ENCODE assay signal across 2 cellular contexts in the genomic region with DNA sequence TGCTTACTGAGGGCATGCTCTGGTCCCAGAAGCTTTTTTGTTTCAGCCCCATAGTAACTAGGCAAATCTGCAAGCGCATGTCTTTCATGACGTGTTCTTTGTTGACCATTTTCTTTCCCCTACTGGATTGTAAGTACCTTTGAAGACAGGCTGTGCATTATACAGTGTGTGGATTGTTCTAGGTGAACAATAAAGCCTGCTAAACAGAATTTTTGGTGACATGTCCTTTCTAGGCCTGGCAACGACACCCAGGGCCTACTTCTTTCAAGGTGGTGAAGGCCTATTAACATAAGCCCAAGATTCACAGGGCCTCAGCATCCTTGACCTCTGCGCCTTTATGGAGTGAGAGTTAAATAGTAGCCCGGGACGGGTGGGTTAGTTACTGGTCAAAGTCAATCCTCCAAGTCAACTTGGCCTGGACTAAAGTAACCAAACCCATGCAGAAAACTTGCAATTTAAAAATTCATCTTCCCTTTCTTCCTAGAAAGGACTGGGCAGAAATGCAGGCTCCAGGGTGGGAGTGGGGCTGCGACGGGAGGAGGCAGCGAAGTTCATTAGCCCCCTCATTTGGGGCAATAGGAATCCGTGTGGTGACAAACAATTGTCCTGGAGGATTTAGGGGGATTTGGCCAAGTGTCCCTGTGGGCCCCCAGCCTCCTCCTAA.
TF ChIP-seq lines count a peak whose summit lies in the region.

No MANE protein-coding gene starts in this region.

TF ChIP-seq in HepG2, 621 proteins besides CTCF, POLR2A, EP300 and RAD21 (continues in another document):
- no peak for TF ChIP-seq CEBPB (IDR thresholded peaks at IDR 0.05; ENCODE audit: borderline replicate concordance, low read depth, low read length)
- TF ChIP-seq, protein P1, sequence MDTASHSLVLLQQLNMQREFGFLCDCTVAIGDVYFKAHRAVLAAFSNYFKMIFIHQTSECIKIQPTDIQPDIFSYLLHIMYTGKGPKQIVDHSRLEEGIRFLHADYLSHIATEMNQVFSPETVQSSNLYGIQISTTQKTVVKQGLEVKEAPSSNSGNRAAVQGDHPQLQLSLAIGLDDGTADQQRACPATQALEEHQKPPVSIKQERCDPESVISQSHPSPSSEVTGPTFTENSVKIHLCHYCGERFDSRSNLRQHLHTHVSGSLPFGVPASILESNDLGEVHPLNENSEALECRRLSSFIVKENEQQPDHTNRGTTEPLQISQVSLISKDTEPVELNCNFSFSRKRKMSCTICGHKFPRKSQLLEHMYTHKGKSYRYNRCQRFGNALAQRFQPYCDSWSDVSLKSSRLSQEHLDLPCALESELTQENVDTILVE (CRISPR knock-in tag; IDR thresholded peaks at IDR 0.05), result 0 out of 2 replicates have a peak, but pooled peaks have one; percentile 22
- 0 out of 2 replicates have a peak, but pooled peaks have one; percentile 11 for TF ChIP-seq ZNF558 (CRISPR knock-in tag; IDR thresholded peaks at IDR 0.05; ENCODE audit: borderline replicate concordance)
- 0 out of 2 replicates have a peak, but pooled peaks have one; percentile 63 for TF ChIP-seq ZNF670 (CRISPR knock-in tag; IDR thresholded peaks at IDR 0.05; ENCODE audit: borderline replicate concordance)
- 0 out of 2 replicates have a peak, but pooled peaks have one; percentile 2 for TF ChIP-seq FLYWCH1 (CRISPR knock-in tag; IDR thresholded peaks at IDR 0.05)
- 0 out of 2 replicates have a peak, but pooled peaks have one; percentile 11 for TF ChIP-seq SRY (CRISPR knock-in tag; IDR thresholded peaks at IDR 0.05)
- TF ChIP-seq, protein P2, sequence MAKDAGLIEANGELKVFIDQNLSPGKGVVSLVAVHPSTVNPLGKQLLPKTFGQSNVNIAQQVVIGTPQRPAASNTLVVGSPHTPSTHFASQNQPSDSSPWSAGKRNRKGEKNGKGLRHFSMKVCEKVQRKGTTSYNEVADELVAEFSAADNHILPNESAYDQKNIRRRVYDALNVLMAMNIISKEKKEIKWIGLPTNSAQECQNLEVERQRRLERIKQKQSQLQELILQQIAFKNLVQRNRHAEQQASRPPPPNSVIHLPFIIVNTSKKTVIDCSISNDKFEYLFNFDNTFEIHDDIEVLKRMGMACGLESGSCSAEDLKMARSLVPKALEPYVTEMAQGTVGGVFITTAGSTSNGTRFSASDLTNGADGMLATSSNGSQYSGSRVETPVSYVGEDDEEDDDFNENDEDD (CRISPR knock-in tag; IDR thresholded peaks at IDR 0.05; ENCODE audit: borderline replicate concordance), result 0 out of 2 replicates have a peak, but pooled peaks have one; percentile 6
- TF ChIP-seq, protein P3, sequence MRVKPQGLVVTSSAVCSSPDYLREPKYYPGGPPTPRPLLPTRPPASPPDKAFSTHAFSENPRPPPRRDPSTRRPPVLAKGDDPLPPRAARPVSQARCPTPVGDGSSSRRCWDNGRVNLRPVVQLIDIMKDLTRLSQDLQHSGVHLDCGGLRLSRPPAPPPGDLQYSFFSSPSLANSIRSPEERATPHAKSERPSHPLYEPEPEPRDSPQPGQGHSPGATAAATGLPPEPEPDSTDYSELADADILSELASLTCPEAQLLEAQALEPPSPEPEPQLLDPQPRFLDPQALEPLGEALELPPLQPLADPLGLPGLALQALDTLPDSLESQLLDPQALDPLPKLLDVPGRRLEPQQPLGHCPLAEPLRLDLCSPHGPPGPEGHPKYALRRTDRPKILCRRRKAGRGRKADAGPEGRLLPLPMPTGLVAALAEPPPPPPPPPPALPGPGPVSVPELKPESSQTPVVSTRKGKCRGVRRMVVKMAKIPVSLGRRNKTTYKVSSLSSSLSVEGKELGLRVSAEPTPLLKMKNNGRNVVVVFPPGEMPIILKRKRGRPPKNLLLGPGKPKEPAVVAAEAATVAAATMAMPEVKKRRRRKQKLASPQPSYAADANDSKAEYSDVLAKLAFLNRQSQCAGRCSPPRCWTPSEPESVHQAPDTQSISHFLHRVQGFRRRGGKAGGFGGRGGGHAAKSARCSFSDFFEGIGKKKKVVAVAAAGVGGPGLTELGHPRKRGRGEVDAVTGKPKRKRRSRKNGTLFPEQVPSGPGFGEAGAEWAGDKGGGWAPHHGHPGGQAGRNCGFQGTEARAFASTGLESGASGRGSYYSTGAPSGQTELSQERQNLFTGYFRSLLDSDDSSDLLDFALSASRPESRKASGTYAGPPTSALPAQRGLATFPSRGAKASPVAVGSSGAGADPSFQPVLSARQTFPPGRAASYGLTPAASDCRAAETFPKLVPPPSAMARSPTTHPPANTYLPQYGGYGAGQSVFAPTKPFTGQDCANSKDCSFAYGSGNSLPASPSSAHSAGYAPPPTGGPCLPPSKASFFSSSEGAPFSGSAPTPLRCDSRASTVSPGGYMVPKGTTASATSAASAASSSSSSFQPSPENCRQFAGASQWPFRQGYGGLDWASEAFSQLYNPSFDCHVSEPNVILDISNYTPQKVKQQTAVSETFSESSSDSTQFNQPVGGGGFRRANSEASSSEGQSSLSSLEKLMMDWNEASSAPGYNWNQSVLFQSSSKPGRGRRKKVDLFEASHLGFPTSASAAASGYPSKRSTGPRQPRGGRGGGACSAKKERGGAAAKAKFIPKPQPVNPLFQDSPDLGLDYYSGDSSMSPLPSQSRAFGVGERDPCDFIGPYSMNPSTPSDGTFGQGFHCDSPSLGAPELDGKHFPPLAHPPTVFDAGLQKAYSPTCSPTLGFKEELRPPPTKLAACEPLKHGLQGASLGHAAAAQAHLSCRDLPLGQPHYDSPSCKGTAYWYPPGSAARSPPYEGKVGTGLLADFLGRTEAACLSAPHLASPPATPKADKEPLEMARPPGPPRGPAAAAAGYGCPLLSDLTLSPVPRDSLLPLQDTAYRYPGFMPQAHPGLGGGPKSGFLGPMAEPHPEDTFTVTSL (CRISPR knock-in tag; IDR thresholded peaks at IDR 0.05; ENCODE audit: borderline replicate concordance), result peak; percentile 30; the same call in 1 of the 2 replicates

TF ChIP-seq in K562, 482 proteins besides CTCF, POLR2A, EP300 and RAD21:
- 0 out of 2 replicates have a peak, but pooled peaks have one; percentile 28 for TF ChIP-seq ZNF12 (CRISPR knock-in tag; IDR thresholded peaks at IDR 0.05)
- TF ChIP-seq, protein P4, sequence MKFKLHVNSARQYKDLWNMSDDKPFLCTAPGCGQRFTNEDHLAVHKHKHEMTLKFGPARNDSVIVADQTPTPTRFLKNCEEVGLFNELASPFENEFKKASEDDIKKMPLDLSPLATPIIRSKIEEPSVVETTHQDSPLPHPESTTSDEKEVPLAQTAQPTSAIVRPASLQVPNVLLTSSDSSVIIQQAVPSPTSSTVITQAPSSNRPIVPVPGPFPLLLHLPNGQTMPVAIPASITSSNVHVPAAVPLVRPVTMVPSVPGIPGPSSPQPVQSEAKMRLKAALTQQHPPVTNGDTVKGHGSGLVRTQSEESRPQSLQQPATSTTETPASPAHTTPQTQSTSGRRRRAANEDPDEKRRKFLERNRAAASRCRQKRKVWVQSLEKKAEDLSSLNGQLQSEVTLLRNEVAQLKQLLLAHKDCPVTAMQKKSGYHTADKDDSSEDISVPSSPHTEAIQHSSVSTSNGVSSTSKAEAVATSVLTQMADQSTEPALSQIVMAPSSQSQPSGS (CRISPR knock-in tag; IDR thresholded peaks at IDR 0.05), result no peak
- TF ChIP-seq, protein P5, sequence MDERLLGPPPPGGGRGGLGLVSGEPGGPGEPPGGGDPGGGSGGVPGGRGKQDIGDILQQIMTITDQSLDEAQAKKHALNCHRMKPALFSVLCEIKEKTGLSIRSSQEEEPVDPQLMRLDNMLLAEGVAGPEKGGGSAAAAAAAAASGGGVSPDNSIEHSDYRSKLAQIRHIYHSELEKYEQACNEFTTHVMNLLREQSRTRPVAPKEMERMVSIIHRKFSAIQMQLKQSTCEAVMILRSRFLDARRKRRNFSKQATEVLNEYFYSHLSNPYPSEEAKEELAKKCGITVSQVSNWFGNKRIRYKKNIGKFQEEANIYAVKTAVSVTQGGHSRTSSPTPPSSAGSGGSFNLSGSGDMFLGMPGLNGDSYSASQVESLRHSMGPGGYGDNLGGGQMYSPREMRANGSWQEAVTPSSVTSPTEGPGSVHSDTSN (CRISPR knock-in tag; IDR thresholded peaks at IDR 0.05; ENCODE audit: low read depth), result no peak
- TF ChIP-seq, protein P5 (tag; conservative IDR thresholded peaks at IDR 0.05; ENCODE audit: low read depth), result no peak
- no peak for TF ChIP-seq ZNF695 (CRISPR knock-in tag; IDR thresholded peaks at IDR 0.05)
